ENCODE assay signal across 19 cellular contexts in genomic region chr10:51403522-51403921, GRCh38.
"Had no signal": no experiment of that assay in that cellular context is flagged by ENCODE, and none has a peak within 500 bp of the region (broad histone marks: within the 10 kb centered on the region; RNA-seq: fewer than 3 reads in every experiment).

No MANE protein-coding gene starts in this region.

- DNase-seq: KBM-7, MV-4-11, NCI-H1048, NCI-H1105, NCI-H1417 treated with DMSO at 0.1 percent for 48 hours, NCI-H146, NCI-H1694 treated with DMSO at 0.1 percent for 48 hours, NCI-H1930, NCI-H2081, NCI-H2107, NCI-H2227 treated with DMSO at 0.1 percent for 48 hours, NCI-H524, NCI-H526 treated with DMSO at 0.1 percent for 48 hours, NCI-H774, RPMI8226, SHP77 treated with DMSO at 0.1 percent for 48 hours, SJCRH30, SW 1271 had no signal

- H3K9me3 ChIP-seq: SJCRH30 had no signal

- H3K36me3 ChIP-seq: SJCRH30 had no signal

- H3K4me3 ChIP-seq: SJCRH30 had no signal

- H3K27ac ChIP-seq: SJCRH30 had no signal

- H3K4me1 ChIP-seq: SJCRH30 had no signal

- FAIRE-seq: RCC 7860 had no signal

- H3K27me3 ChIP-seq: SJCRH30 had no signal
